ENCODE assay signal across 1 cellular context in genomic region chr16:89711601-89712475, GRCh38.
TF ChIP-seq lines count a peak whose summit lies in the region.

No MANE protein-coding gene starts in this region.

TF ChIP-seq in K562, 482 proteins besides CTCF, POLR2A, EP300 and RAD21 (continued from another document and continues in another):
- no peak for TF ChIP-seq ZBTB40 (IDR thresholded peaks at IDR 0.05)
- TF ChIP-seq ZBTB40 (CRISPR knock-in tag; IDR thresholded peaks at IDR 0.05): no peak
- no peak for TF ChIP-seq MEF2D (tag; conservative IDR thresholded peaks at IDR 0.05; ENCODE audit: low read depth)
- TF ChIP-seq MNT (conservative IDR thresholded peaks at IDR 0.05): peak; percentile 87 to 96
- no peak for TF ChIP-seq PKNOX1 (IDR thresholded peaks at IDR 0.05)
- peak; percentile 82 for TF ChIP-seq SAP30 (IDR thresholded peaks at IDR 0.05; ENCODE audit: borderline replicate concordance, insufficient read depth, low read depth, low read length, poor library complexity, severe bottlenecking)
- no peak for TF ChIP-seq PHTF2 (CRISPR knock-in tag; IDR thresholded peaks at IDR 0.05)
- TF ChIP-seq ZNF583 (CRISPR knock-in tag; IDR thresholded peaks at IDR 0.05): no peak
- TF ChIP-seq RCOR1 (IDR thresholded peaks at IDR 0.05; ENCODE audit: borderline replicate concordance in 1 of 2, low read depth in 2 of 2, low read length in 2 of 2): no peak
- TF ChIP-seq HDAC1 (IDR thresholded peaks at IDR 0.05): peak in 1 of 2 experiments; percentile 93; a peak in 2 of 4 replicates
- TF ChIP-seq ZNF695 (CRISPR knock-in tag; IDR thresholded peaks at IDR 0.05): no peak
- no peak for TF ChIP-seq IRF1 (CRISPR knock-in tag; IDR thresholded peaks at IDR 0.05; ENCODE audit: borderline replicate concordance)
- no peak for TF ChIP-seq SRSF9 (IDR thresholded peaks at IDR 0.05; ENCODE audit: borderline replicate concordance, low read depth, low read length)
- TF ChIP-seq ETS1 (conservative IDR thresholded peaks at IDR 0.05; ENCODE audit: control insufficient read depth, low read depth, low read length): no peak; the same call in 1 of the 2 replicates
- TF ChIP-seq RAD51 (IDR thresholded peaks at IDR 0.05; ENCODE audit: borderline replicate concordance, low read depth): no peak
- peak; percentile 48; the same call in 1 of the 2 replicates for TF ChIP-seq MGA (IDR thresholded peaks at IDR 0.05)
- no peak for TF ChIP-seq MCM7 (IDR thresholded peaks at IDR 0.05)
- no peak for TF ChIP-seq ZC3H8 (IDR thresholded peaks at IDR 0.05)
- TF ChIP-seq ZBED1 (IDR thresholded peaks at IDR 0.05): no peak
- no peak for TF ChIP-seq IRF2 (CRISPR knock-in tag; IDR thresholded peaks at IDR 0.05)
- TF ChIP-seq EHMT2 (IDR thresholded peaks at IDR 0.05): no peak
- peak; percentile 39 for TF ChIP-seq HNRNPLL (IDR thresholded peaks at IDR 0.05; ENCODE audit: low read depth, low read length, poor library complexity, severe bottlenecking)
- TF ChIP-seq SMAD1 (IDR thresholded peaks at IDR 0.05; ENCODE audit: low read depth, low read length, partially characterized antibody): peak; percentile 47
- TF ChIP-seq RNF2 (IDR thresholded peaks at IDR 0.05): no peak
- TF ChIP-seq RUNX1 (IDR thresholded peaks at IDR 0.05; ENCODE audit: low read depth): no peak
- TF ChIP-seq RBBP5 (IDR thresholded peaks at IDR 0.05; ENCODE audit: borderline replicate concordance, insufficient read depth, low read length, poor library complexity, severe bottlenecking): no peak
- TF ChIP-seq MXI1 (IDR thresholded peaks at IDR 0.05; ENCODE audit: low read depth, low read length): peak; percentile 69; the same call in 1 of the 2 replicates
- no peak for TF ChIP-seq HMG20A (CRISPR knock-in tag; conservative IDR thresholded peaks at IDR 0.05)
- no peak for TF ChIP-seq ZZZ3 (IDR thresholded peaks at IDR 0.05)
- 0 out of 2 replicates have a peak, but pooled peaks have one; percentile 14 for TF ChIP-seq GATAD2A (IDR thresholded peaks at IDR 0.05)
- no peak for TF ChIP-seq CBFB (CRISPR knock-in tag; IDR thresholded peaks at IDR 0.05)
- no peak for TF ChIP-seq ZNF780A (CRISPR knock-in tag; IDR thresholded peaks at IDR 0.05)
- no peak for TF ChIP-seq HDAC2 (IDR thresholded peaks at IDR 0.05)
- TF ChIP-seq RBM25 (IDR thresholded peaks at IDR 0.05; ENCODE audit: low read depth, low read length, severe bottlenecking): no peak
- no peak for TF ChIP-seq ZNF436 (CRISPR knock-in tag; IDR thresholded peaks at IDR 0.05)
- no peak for TF ChIP-seq ZFP30 (CRISPR knock-in tag; IDR thresholded peaks at IDR 0.05; ENCODE audit: borderline replicate concordance)
